Comparison of ENCODE assay signal across 8 cellular contexts in genomic region chr22:39545310-39546063, GRCh38. TPM values are rescaled to one million over a fixed set of nuclear protein-coding genes. Genes with fewer than 3 reads are reported as not detected.
DNase-seq lines count a peak whose midpoint lies in the region; ATAC-seq lines count a peak whose summit lies in the region.

No MANE protein-coding gene starts in this region.

- ATAC-seq in esophagus mucosa (peak; percentile 39), GM21737 (IDR thresholded peaks at IDR 0.05; ENCODE audit: unreplicated experiment) (no peak)

- DNase-seq in HuH-7 (ENCODE audit: low spot score) (peak; percentile 69), NCI-H1417 (lab: John Stamatoyannopoulos, UW) (no peak), NCI-H345 (lab: John Stamatoyannopoulos, UW) (no peak), COLO668 (lab: John Stamatoyannopoulos, UW; ENCODE audit: unreplicated experiment) (no peak)
- DNase-seq in activated CD4-positive, alpha-beta T cell treated with anti-CD3 and anti-CD28 coated beads, Interleukin-2, amount 50 U/mL, for 48 hours = peak; percentile 70 to 75
- peak in 2 of 3 experiments; percentile 42 to 65 for DNase-seq in stimulated activated CD4-positive, alpha-beta T cell treated with anti-CD3 and anti-CD28 coated beads, TNF-alpha, amount 100 ng/mL, for 24 hours (ENCODE audit: low read depth in 3 of 3)

RNA-seq across cellular contexts. Expression of gene RPS19BP1, which starts 12.9 kb away (rescaled TPM):
- total RNA-seq in esophagus mucosa = 40.7 TPM

RNA-seq across cellular contexts. Expression of gene CACNA1I, which starts 25.1 kb away (rescaled TPM):
- 0.08 TPM for total RNA-seq in esophagus mucosa

RNA-seq across cellular contexts. Expression of gene ATF4, which starts 25.1 kb away (rescaled TPM):
- total RNA-seq in esophagus mucosa = 375 TPM

RNA-seq across cellular contexts. Expression of gene MIEF1, which starts 43.4 kb away (rescaled TPM):
- 16.7 TPM for total RNA-seq in esophagus mucosa

Comparison
In these comparisons a context has a peak if more than half of its experiments do, and no peak if none do; other contexts are left out.
1. DNase-seq: peak in HuH-7 (single experiment), activated CD4-positive, alpha-beta T cell treated with anti-CD3 and anti-CD28 coated beads, Interleukin-2, amount 50 U/mL, for 48 hours (2 of 2) and stimulated activated CD4-positive, alpha-beta T cell treated with anti-CD3 and anti-CD28 coated beads, TNF-alpha, amount 100 ng/mL, for 24 hours (2 of 3); none in NCI-H1417 (0 of 3), NCI-H345 (single experiment) and COLO668 (single experiment).